ENCODE assay signal across 39 cellular contexts in the genomic region with DNA sequence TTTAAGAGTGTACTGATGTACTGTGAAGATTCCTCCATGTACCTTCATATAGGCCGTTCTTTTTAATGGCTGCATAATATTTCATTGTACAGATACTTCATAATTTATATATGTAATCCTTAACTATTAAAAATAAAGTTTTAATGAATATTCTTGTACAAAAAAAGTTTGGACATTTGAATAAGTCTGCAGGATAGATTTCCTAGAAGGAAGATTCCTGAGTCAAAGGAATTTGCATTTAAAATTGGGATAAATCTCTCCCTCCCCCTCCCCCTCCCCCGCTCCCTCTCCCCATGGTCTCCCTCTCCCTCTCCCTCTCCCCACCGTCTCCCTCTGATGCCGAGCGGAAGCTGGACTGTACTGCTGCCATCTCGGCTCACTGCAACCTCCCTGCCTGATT. TPM values are rescaled to one million over a fixed set of nuclear protein-coding genes. Genes with fewer than 3 reads are reported as not detected.
"Had no signal": no experiment of that assay in that cellular context is flagged by ENCODE, and none has a peak within 500 bp of the region (broad histone marks: within the 10 kb centered on the region; RNA-seq: fewer than 3 reads in every experiment).

No MANE protein-coding gene starts in this region.

- DNase-seq: Karpas-422, Kasumi-1, MM.1S, MV-4-11, NCI-H1048, NCI-H1092, NCI-H1092 treated with DMSO at 0.1 percent for 48 hours, NCI-H1105, NCI-H1105 treated with DMSO at 0.1 percent for 48 hours, NCI-H1417, NCI-H1417 treated with DMSO at 0.1 percent for 48 hours, NCI-H1436, NCI-H1436 treated with DMSO at 0.1 percent for 48 hours, NCI-H146, NCI-H1694, NCI-H1694 treated with DMSO at 0.1 percent for 48 hours, NCI-H187, NCI-H187 treated with DMSO at 0.1 percent for 48 hours, NCI-H1930, NCI-H2029, NCI-H2029 treated with DMSO at 0.1 percent for 48 hours, NCI-H2081, NCI-H2081 treated with DMSO at 0.1 percent for 48 hours, NCI-H2107, NCI-H2171, NCI-H2171 treated with DMSO at 0.1 percent for 48 hours, NCI-H2227 treated with DMSO at 0.1 percent for 48 hours, NCI-H226, NCI-H345, NCI-H446, NCI-H446 treated with DMSO at 0.1 percent for 48 hours, NCI-H510A, NCI-H510A treated with DMSO at 0.1 percent for 48 hours, NCI-H524, NCI-H524 treated with DMSO at 0.1 percent for 48 hours had no signal

RNA-seq across cellular contexts. Expression of gene SLC13A2, which starts 15.6 kb away (rescaled TPM):
- total RNA-seq: LHCN-M2, M059J, MCF 10A, NCI-H460 had no signal

RNA-seq across cellular contexts. Expression of gene FOXN1, which starts 48.3 kb away (rescaled TPM):
- total RNA-seq: LHCN-M2, M059J, MCF 10A, NCI-H460 had no signal
